ENCODE assay signal across 19 cellular contexts in the genomic region with DNA sequence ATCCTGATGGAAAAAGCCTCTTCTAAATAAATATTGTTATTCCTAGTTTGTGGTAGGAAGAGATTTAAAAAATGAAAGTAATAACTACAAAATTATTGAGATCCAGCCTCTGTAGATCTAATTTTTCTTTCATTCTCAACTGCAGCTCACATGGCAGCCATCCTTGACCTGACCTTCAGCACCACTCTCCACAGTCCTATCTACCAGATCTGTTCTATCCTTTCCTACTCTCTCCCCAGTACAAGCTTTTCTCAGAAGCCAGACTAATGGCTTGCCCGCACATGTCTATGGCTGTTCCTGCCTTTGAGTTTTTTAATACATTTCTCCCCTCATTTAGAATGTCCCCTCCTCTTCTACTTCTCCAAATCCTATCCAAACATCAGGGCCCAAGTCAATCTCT. TPM values are rescaled to one million over a fixed set of nuclear protein-coding genes. Genes with fewer than 3 reads are reported as not detected.
DNase-seq lines count a peak whose midpoint lies in the region; ATAC-seq and TF ChIP-seq lines count a peak whose summit lies in the region.
"Had no signal": no experiment of that assay in that cellular context is flagged by ENCODE, and none has a peak within 500 bp of the region (broad histone marks: within the 10 kb centered on the region; RNA-seq: fewer than 3 reads in every experiment).

No MANE protein-coding gene starts in this region.

- DNase-seq in activated naive CD4-positive, alpha-beta T cell treated with anti-CD3 and anti-CD28 coated beads, Interleukin-2, amount 50 U/mL, for 72 hours (ENCODE audit: low spot score in 2 of 2) = no peak
- no peak for DNase-seq in activated naive CD4-positive, alpha-beta T cell treated with anti-CD3 and anti-CD28 coated beads, Interleukin-2, amount 50 U/mL, for 16 hours
- no peak for DNase-seq in right atrium auricular region (ENCODE audit: low spot score)
- peak; percentile 4 for DNase-seq in retina
- no peak for DNase-seq in lower lobe of right lung
- no peak for DNase-seq in NCI-H1436 treated with DMSO at 0.1 percent for 48 hours (lab: John Stamatoyannopoulos, UW)
- DNase-seq: activated CD4-positive, CD25-positive, alpha-beta regulatory T cell; activated naive CD8-positive, alpha-beta T cell treated with anti-CD3 and anti-CD28 coated beads, Interleukin-2, amount 10 ng/mL, durations not matched to agents 7 days and 5 days; activated T-cell treated with anti-CD3 and anti-CD28 coated beads, Interleukin-2, amount 50 U/mL, for 72 hours; C1 segment of cervical spinal cord; left cardiac atrium; NCI-H1417 treated with DMSO at 0.1 percent for 48 hours; NCI-H2107; NCI-H524; T-helper 9 cell had no signal

- H3K27me3 ChIP-seq in right atrium auricular region (no peaks in the 10 kb centered on the region), lower lobe of right lung (ENCODE audit: low read depth) (no peaks in the 10 kb centered on the region)
- H3K27me3 ChIP-seq: suprapubic skin had no signal

- no peak for ATAC-seq in activated naive CD4-positive, alpha-beta T cell treated with anti-CD3 and anti-CD28 coated beads, Interleukin-2, amount 50 U/mL, for 72 hours
- ATAC-seq in lower lobe of right lung (no peak), HG02623 (IDR thresholded peaks at IDR 0.05; ENCODE audit: unreplicated experiment) (no peak)
- ATAC-seq: activated T-cell treated with anti-CD3 and anti-CD28 coated beads, Interleukin-2, amount 50 U/mL, for 72 hours; SK-N-SH treated with all-trans-retinoic acid at 6 μM for 48 hours had no signal

- TF ChIP-seq CTCF in VCaP (conservative IDR thresholded peaks at IDR 0.05) (no peak), right atrium auricular region (IDR thresholded peaks at IDR 0.05) (no peak), lower lobe of right lung (IDR thresholded peaks at IDR 0.05) (no peak)

- H3K4me3 ChIP-seq in right atrium auricular region = no peak overlapping the region
- H3K4me3 ChIP-seq in lower lobe of right lung = no peak overlapping the region
- H3K4me3 ChIP-seq: suprapubic skin had no signal

- no peaks in the 10 kb centered on the region for H3K4me1 ChIP-seq in right atrium auricular region
- H3K4me1 ChIP-seq in lower lobe of right lung = no peaks in the 10 kb centered on the region

- no peaks in the 10 kb centered on the region for H3K9me3 Mint-ChIP-seq in activated naive CD4-positive, alpha-beta T cell treated with anti-CD3 and anti-CD28 coated beads, Interleukin-2, amount 50 U/mL, for 72 hours
- H3K9me3 Mint-ChIP-seq: activated naive CD8-positive, alpha-beta T cell treated with anti-CD3 and anti-CD28 coated beads, Interleukin-2, amount 10 ng/mL, durations not matched to agents 7 days and 5 days; activated T-cell treated with anti-CD3 and anti-CD28 coated beads, Interleukin-2, amount 50 U/mL, for 72 hours had no signal

- intact Hi-C loops in lower lobe of right lung (cut with DNase I) = no loop called here

- peak overlapping the region; percentile 24 to 46 for H3K27ac Mint-ChIP-seq in activated naive CD4-positive, alpha-beta T cell treated with anti-CD3 and anti-CD28 coated beads, Interleukin-2, amount 50 U/mL, for 72 hours
- H3K27ac Mint-ChIP-seq: activated naive CD8-positive, alpha-beta T cell treated with anti-CD3 and anti-CD28 coated beads, Interleukin-2, amount 10 ng/mL, durations not matched to agents 7 days and 5 days; activated T-cell treated with anti-CD3 and anti-CD28 coated beads, Interleukin-2, amount 50 U/mL, for 72 hours had no signal

- no peaks in the 10 kb centered on the region for H3K36me3 Mint-ChIP-seq in activated naive CD4-positive, alpha-beta T cell treated with anti-CD3 and anti-CD28 coated beads, Interleukin-2, amount 50 U/mL, for 72 hours

- H3K36me3 ChIP-seq in right atrium auricular region = peaks cover 9% of the 10 kb centered on the region
- H3K36me3 ChIP-seq in lower lobe of right lung = peaks cover 31% of the 10 kb centered on the region

- H3K27ac ChIP-seq in VCaP = peak overlapping the region; percentile 89
- H3K27ac ChIP-seq in right atrium auricular region = peak overlapping the region; percentile 17 to 41
- no peak overlapping the region for H3K27ac ChIP-seq in lower lobe of right lung
- H3K27ac ChIP-seq: suprapubic skin had no signal

- H3K9me3 ChIP-seq in right atrium auricular region (no peaks in the 10 kb centered on the region), lower lobe of right lung (no peaks in the 10 kb centered on the region)
- H3K9me3 ChIP-seq: suprapubic skin had no signal

RNA-seq across cellular contexts. Expression of a gene that starts 51.5 kb away (rescaled TPM):
- 10 to 100 TPM; 14.3 to 19.7 TPM for total RNA-seq in activated naive CD4-positive, alpha-beta T cell treated with anti-CD3 and anti-CD28 coated beads, Interleukin-2, amount 50 U/mL, for 72 hours
- total RNA-seq in right atrium auricular region (10 to 100 TPM; 14.0 to 14.5 TPM), lower lobe of right lung (19.7 TPM)
